ENCODE assay signal across 18 cellular contexts in genomic region chr2:118903029-118903351, GRCh38. TPM values are rescaled to one million over a fixed set of nuclear protein-coding genes. Genes with fewer than 3 reads are reported as not detected.
DNase-seq lines count a peak whose midpoint lies in the region; ATAC-seq and TF ChIP-seq lines count a peak whose summit lies in the region.
"Had no signal": no experiment of that assay in that cellular context is flagged by ENCODE, and none has a peak within 500 bp of the region (broad histone marks: within the 10 kb centered on the region; RNA-seq: fewer than 3 reads in every experiment).

No MANE protein-coding gene starts in this region.

- H3K9ac ChIP-seq in colonic mucosa (ENCODE audit: low read depth in 2 of 2, low read length in 2 of 2), result no peak overlapping the region
- H3K9ac ChIP-seq: GM23248 had no signal

- peaks cover 25% of the 10 kb centered on the region for H3K4me1 ChIP-seq in CD8-positive, alpha-beta T cell (ENCODE audit: insufficient read depth, low read length)
- H3K4me1 ChIP-seq in colonic mucosa (peaks cover 3% of the 10 kb centered on the region), transverse colon (peaks cover 0 to 23% (median 8%) of the 10 kb centered on the region in 4 donors)
- H3K4me1 ChIP-seq: A549 had no signal

- no peaks in the 10 kb centered on the region for H3K36me3 Mint-ChIP-seq in activated naive CD4-positive, alpha-beta T cell treated with anti-CD3 and anti-CD28 coated beads, Interleukin-2, amount 10 ng/mL, durations not matched to agents 7 days and 5 days
- no peaks in the 10 kb centered on the region for H3K36me3 Mint-ChIP-seq in CD8-positive, alpha-beta T cell
- H3K36me3 Mint-ChIP-seq: CD8-positive, alpha-beta memory T cell had no signal

- no peak for ATAC-seq in CD8-positive, alpha-beta T cell
- ATAC-seq: A549 had no signal

- no peak overlapping the region for H3K4me3 Mint-ChIP-seq in activated naive CD4-positive, alpha-beta T cell treated with anti-CD3 and anti-CD28 coated beads, Interleukin-2, amount 10 ng/mL, durations not matched to agents 7 days and 5 days
- H3K4me3 Mint-ChIP-seq in CD8-positive, alpha-beta T cell, result peak overlapping the region; percentile 47
- H3K4me3 Mint-ChIP-seq: CD8-positive, alpha-beta memory T cell had no signal

- in situ Hi-C loops in transverse colon (cut with MboI; ENCODE audit: low pct_ligation_motif_present in 1 of 4, low pct_unique_long_range_greater_than_20kb in 1 of 4, low sequenced_read_pairs in 3 of 4), result no loop called here

- no peak for DNase-seq in activated naive CD4-positive, alpha-beta T cell treated with anti-CD3 and anti-CD28 coated beads, Interleukin-2, amount 10 ng/mL, durations not matched to agents 7 days and 5 days
- no peak for DNase-seq in activated naive CD4-positive, alpha-beta T cell treated with Interleukin-2 at 50 U/mL for 16 hours
- DNase-seq in CD8-positive, alpha-beta T cell, result peak in 1 of 7 experiments; percentile 55
- peak; percentile 42 for DNase-seq in colonic mucosa
- peak; percentile 21 for DNase-seq in transverse colon
- DNase-seq in NCI-H1092 (lab: John Stamatoyannopoulos, UW), result no peak
- no peak for DNase-seq in stimulated activated CD8-positive, alpha-beta memory T cell treated with anti-CD3 and anti-CD28 coated beads, Interleukin-4, amount 100 ng/mL, for 48 hours
- DNase-seq in iPS-NIHi7 (ENCODE audit: extremely low spot score), result no peak
- DNase-seq: GM23248, NCI-H1436, NCI-H2029, NCI-H2171 treated with DMSO at 0.1 percent for 48 hours, NCI-H446 treated with DMSO at 0.1 percent for 48 hours, SHP77 treated with DMSO at 0.1 percent for 48 hours had no signal

- intact Hi-C loops in CD8-positive, alpha-beta T cell (cut with DNase I, micrococcal nuclease), result loop anchor here in 1 of 2 experiments (5.0 kb wide), 1 partner anchor 89 kb away; no protein-coding TSS in a partner anchor
- intact Hi-C loops in colonic mucosa (cut with DNase I) (no loop called here), transverse colon (cut with DNase I; ENCODE audit: low total_unique reads) (no loop called here)

- H3K9me3 Mint-ChIP-seq in activated naive CD4-positive, alpha-beta T cell treated with anti-CD3 and anti-CD28 coated beads, Interleukin-2, amount 10 ng/mL, durations not matched to agents 7 days and 5 days, result peaks cover 8% of the 10 kb centered on the region
- peaks cover 5% of the 10 kb centered on the region for H3K9me3 Mint-ChIP-seq in CD8-positive, alpha-beta T cell

- CTCF ChIA-PET in activated naive CD4-positive, alpha-beta T cell treated with anti-CD3 and anti-CD28 coated beads, Interleukin-2, amount 10 ng/mL, durations not matched to agents 7 days and 5 days (lab: Charles Lee), result no interaction called here
- CTCF ChIA-PET in CD8-positive, alpha-beta T cell (lab: Charles Lee), result interaction anchor here (2.5 kb wide), 1 partner anchor 21 kb away, joined by 16 read pairs; no protein-coding TSS in a partner anchor

- TF ChIP-seq CTCF in CD8-positive, alpha-beta T cell (IDR thresholded peaks at IDR 0.05), result no peak
- TF ChIP-seq CTCF in colonic mucosa (IDR thresholded peaks at IDR 0.05) (no peak), transverse colon (IDR thresholded peaks at IDR 0.05) (no peak)

- H3K27me3 ChIP-seq in CD8-positive, alpha-beta T cell (ENCODE audit: insufficient read depth, low read length), result no peaks in the 10 kb centered on the region
- H3K27me3 ChIP-seq in colonic mucosa, result no peaks in the 10 kb centered on the region
- H3K27me3 ChIP-seq in transverse colon, result no peaks in the 10 kb centered on the region

- H3K36me3 ChIP-seq in CD8-positive, alpha-beta T cell (ENCODE audit: insufficient read depth, low read length), result no peaks in the 10 kb centered on the region
- H3K36me3 ChIP-seq in colonic mucosa (no peaks in the 10 kb centered on the region), transverse colon (no peaks in the 10 kb centered on the region)

- H3K9me3 ChIP-seq in CD8-positive, alpha-beta T cell (ENCODE audit: low read length), result no peaks in the 10 kb centered on the region
- H3K9me3 ChIP-seq in colonic mucosa, result no peaks in the 10 kb centered on the region
- H3K9me3 ChIP-seq in transverse colon, result no peaks in the 10 kb centered on the region
- H3K9me3 ChIP-seq: A549 had no signal

- peak overlapping the region; percentile 18 for H3K27ac ChIP-seq in CD8-positive, alpha-beta T cell (ENCODE audit: low read depth, low read length)
- H3K27ac ChIP-seq in colonic mucosa (peak overlapping the region; percentile 68), transverse colon (peak overlapping the region; percentile 64 to 83 (median 76))
- H3K27ac ChIP-seq: A549, GM23248 had no signal

- peak overlapping the region; percentile 8 for H3K4me3 ChIP-seq in CD8-positive, alpha-beta T cell (ENCODE audit: low read depth, low read length)
- H3K4me3 ChIP-seq in colonic mucosa (no peak overlapping the region), transverse colon (no peak overlapping the region)
- H3K4me3 ChIP-seq: A549, GM23248 had no signal

- WGBS in transverse colon (ENCODE audit: low coverage in 1 of 2), 2 donors, result 35% methylated on average over 2 of the region's 2 CpGs; no CpG with 5 or more reads in 1 of the 2 donors

- TF ChIP-seq EP300 in transverse colon (IDR thresholded peaks at IDR 0.05; ENCODE audit: low read depth), result no peak

- H3K27ac Mint-ChIP-seq in activated naive CD4-positive, alpha-beta T cell treated with anti-CD3 and anti-CD28 coated beads, Interleukin-2, amount 10 ng/mL, durations not matched to agents 7 days and 5 days, result peak overlapping the region; percentile 15
- peak overlapping the region; percentile 87 for H3K27ac Mint-ChIP-seq in CD8-positive, alpha-beta T cell

- peaks cover 15% of the 10 kb centered on the region for H3K4me1 Mint-ChIP-seq in activated naive CD4-positive, alpha-beta T cell treated with anti-CD3 and anti-CD28 coated beads, Interleukin-2, amount 10 ng/mL, durations not matched to agents 7 days and 5 days
- peaks cover 28% of the 10 kb centered on the region for H3K4me1 Mint-ChIP-seq in CD8-positive, alpha-beta T cell (ENCODE audit: low read depth)
- H3K4me1 Mint-ChIP-seq: CD8-positive, alpha-beta memory T cell had no signal

- no peaks in the 10 kb centered on the region for H3K27me3 Mint-ChIP-seq in activated naive CD4-positive, alpha-beta T cell treated with anti-CD3 and anti-CD28 coated beads, Interleukin-2, amount 10 ng/mL, durations not matched to agents 7 days and 5 days
- peaks cover 5% of the 10 kb centered on the region for H3K27me3 Mint-ChIP-seq in CD8-positive, alpha-beta T cell (ENCODE audit: low read depth)

- TF ChIP-seq POLR2A in transverse colon (IDR thresholded peaks at IDR 0.05), result no peak

- POLR2A ChIA-PET in CD8-positive, alpha-beta T cell (lab: Charles Lee), result interaction anchor here (1.0 to 1.2 kb wide), 2 partner anchors 9 to 40 kb away, joined by 3 to 4 read pairs; no protein-coding TSS in a partner anchor

RNA-seq across cellular contexts. Expression of gene MARCO, which starts 39.0 kb away (rescaled TPM):
- total RNA-seq in CD8-positive, alpha-beta T cell, result not detected
- 1 to 10 TPM in 1 of 2 donors, under 1 TPM in 1; 0.77 to 3.7 TPM for total RNA-seq in colonic mucosa
- total RNA-seq in transverse colon, result 10 to 100 TPM in 1 of 4 donors, 1 to 10 TPM in 3; 1.9 to 47.0 (median 4.4) TPM
- total RNA-seq: CD8-positive, alpha-beta memory T cell; Daoy; GM23248; RPMI7951 had no signal

RNA-seq across cellular contexts. Expression of gene EN1, which starts 55.5 kb away (rescaled TPM):
- not detected for total RNA-seq in CD8-positive, alpha-beta T cell
- total RNA-seq in colonic mucosa, result not detected
- not detected for total RNA-seq in transverse colon
- total RNA-seq: CD8-positive, alpha-beta memory T cell; RPMI7951 had no signal

Comparison
In these comparisons a context has a peak if more than half of its experiments do, and no peak if none do; other contexts are left out.
1. DNase-seq: peak in colonic mucosa (single experiment) and transverse colon (single experiment); none in activated naive CD4-positive, alpha-beta T cell treated with anti-CD3 and anti-CD28 coated beads, Interleukin-2, amount 10 ng/mL, durations not matched to agents 7 days and 5 days (single experiment), activated naive CD4-positive, alpha-beta T cell treated with Interleukin-2 at 50 U/mL for 16 hours (single experiment), NCI-H1092 (single experiment), stimulated activated CD8-positive, alpha-beta memory T cell treated with anti-CD3 and anti-CD28 coated beads, Interleukin-4, amount 100 ng/mL, for 48 hours (single experiment) and iPS-NIHi7 (single experiment).
2. H3K27ac ChIP-seq: peak in every context shown above with its lines; median percentile 76 in transverse colon; 68 in colonic mucosa; 18 in CD8-positive, alpha-beta T cell.